17 cellular contexts compared by ENCODE assay signal in the genomic region with DNA sequence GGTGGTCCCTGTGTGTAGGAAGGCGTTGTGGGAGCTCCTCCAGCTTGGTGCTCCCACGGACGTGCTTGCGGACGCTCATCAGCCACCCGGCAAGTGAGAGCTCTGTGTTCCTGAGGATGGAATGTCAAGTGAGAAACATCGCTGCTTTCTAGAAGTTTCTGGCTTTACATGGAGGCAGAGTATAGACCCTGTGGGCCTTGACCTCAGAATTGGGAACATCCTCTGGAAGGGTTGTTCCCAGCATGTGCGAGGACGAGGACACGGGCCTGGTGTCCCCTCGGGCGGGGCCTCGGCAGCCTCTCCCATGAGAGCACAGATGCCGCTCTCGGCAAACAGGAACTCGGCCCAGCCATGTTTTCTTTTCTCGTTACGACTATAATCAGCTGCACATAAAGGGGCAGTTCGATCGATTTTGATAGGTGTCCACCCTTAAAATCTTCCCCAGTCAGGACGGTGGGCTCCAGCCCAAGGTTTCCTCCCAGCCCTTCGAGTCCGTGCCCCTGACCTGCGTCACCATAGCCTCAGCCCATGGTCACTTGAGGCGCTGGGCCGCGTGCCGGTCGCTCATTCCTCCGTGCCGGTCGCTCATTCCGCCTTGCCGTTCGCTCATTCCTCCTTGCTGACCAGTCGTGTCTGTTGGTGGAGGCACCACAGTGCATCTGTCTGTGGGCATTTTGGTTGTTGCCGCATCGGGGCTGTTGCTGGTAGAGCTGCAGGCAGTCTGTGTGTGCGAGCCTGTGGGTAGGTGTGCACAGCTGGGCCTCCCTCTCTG.
DNase-seq lines count a peak whose midpoint lies in the region; ATAC-seq and TF ChIP-seq lines count a peak whose summit lies in the region.
"Had no signal": no experiment of that assay in that cellular context is flagged by ENCODE, and none has a peak within 500 bp of the region (broad histone marks: within the 10 kb centered on the region; RNA-seq: fewer than 3 reads in every experiment).

No MANE protein-coding gene starts in this region.

- no peak overlapping the region for H3K4me2 ChIP-seq in H9 (ENCODE audit: insufficient read depth, insufficient read length, low read length)

- H3K79me2 ChIP-seq in H9 (ENCODE audit: insufficient read depth, low read length), result no peaks in the 10 kb centered on the region

- H2BK120ac ChIP-seq in H9 (ENCODE audit: low read depth, low read length, poor library complexity, severe bottlenecking), result no peak overlapping the region

- H2BK15ac ChIP-seq in H9 (ENCODE audit: low read depth, low read length), result no peak overlapping the region

- H3K4me3 ChIP-seq in adipocyte (ENCODE audit: low read length), result peak overlapping the region; percentile 38
- no peak overlapping the region for H3K4me3 ChIP-seq in skeletal muscle tissue (ENCODE audit: low read length in 3 of 3)
- H3K4me3 ChIP-seq: heart right ventricle, MG63 had no signal

- H3K79me1 ChIP-seq in H9 (ENCODE audit: insufficient read depth, low read depth, low read length, poor library complexity, severe bottlenecking), result no peaks in the 10 kb centered on the region

- no peak overlapping the region for H3K14ac ChIP-seq in H9 (ENCODE audit: insufficient read depth, low read length)

- no peaks in the 10 kb centered on the region for H4K20me1 ChIP-seq in H9 (ENCODE audit: control insufficient read depth, insufficient read depth, insufficient read length)

- H3K4me3 Mint-ChIP-seq in H9, result no peak overlapping the region
- H3K4me3 Mint-ChIP-seq in natural killer cell, result no peak overlapping the region
- H3K4me3 Mint-ChIP-seq: stimulated activated effector memory CD8-positive, alpha-beta T cell treated with anti-CD3 and anti-CD28 coated beads, Interleukin-12 subunit alpha, Interleukin-12 subunit beta, amount 100 ng/mL, for 72 hours; T-cell had no signal

- peak overlapping the region in 2 of 3 experiments; percentile 3 to 68; a peak in 3 of 7 replicates for H3K27ac Mint-ChIP-seq in H9
- no peak overlapping the region for H3K27ac Mint-ChIP-seq in natural killer cell
- H3K27ac Mint-ChIP-seq: T-cell had no signal

- no peaks in the 10 kb centered on the region for H3K27me3 Mint-ChIP-seq in H9 (ENCODE audit: low read depth)
- H3K27me3 Mint-ChIP-seq in natural killer cell (ENCODE audit: low read depth in 2 of 2), result no peaks in the 10 kb centered on the region
- H3K27me3 Mint-ChIP-seq: T-cell had no signal

- H2AFZ ChIP-seq in H9 (ENCODE audit: low read length), result no peak overlapping the region

- H3K4me1 Mint-ChIP-seq in H9 (peaks cover 0 to 3% of the 10 kb centered on the region in 2 experiments; a peak in 1 of 4 replicates), natural killer cell (peaks cover 0 to 4% of the 10 kb centered on the region in 2 donors)
- H3K4me1 Mint-ChIP-seq: stimulated activated effector memory CD8-positive, alpha-beta T cell treated with anti-CD3 and anti-CD28 coated beads, Interleukin-12 subunit alpha, Interleukin-12 subunit beta, amount 100 ng/mL, for 72 hours had no signal

- H2BK5ac ChIP-seq in H9 (ENCODE audit: insufficient read length, low read length), result no peak overlapping the region

- H4K8ac ChIP-seq in H9 (replicated peaks; ENCODE audit: insufficient read length, low read depth, low read length), result no peak overlapping the region

- H3K9ac ChIP-seq in H9 (ENCODE audit: extremely low read depth, insufficient read length, low read length) (no peak overlapping the region), adipocyte (ENCODE audit: low read length) (peak overlapping the region; percentile 44), skeletal muscle tissue (ENCODE audit: low read depth in 1 of 3, low read length in 3 of 3) (peak overlapping the region in 1 of 3 donors; percentile 33)

- ATAC-seq in left colon (no peak), natural killer cell (no peak), GM19397 (IDR thresholded peaks at IDR 0.05; ENCODE audit: unreplicated experiment) (no peak)
- ATAC-seq: stimulated activated effector memory CD8-positive, alpha-beta T cell treated with anti-CD3 and anti-CD28 coated beads, Interleukin-12 subunit alpha, Interleukin-12 subunit beta, amount 100 ng/mL, for 72 hours; T-cell had no signal

- H3K27me3 ChIP-seq in H9 (ENCODE audit: insufficient read depth, low read length), result no peaks in the 10 kb centered on the region
- no peaks in the 10 kb centered on the region for H3K27me3 ChIP-seq in adipocyte (replicated peaks; ENCODE audit: control insufficient read depth, insufficient read depth, low read length)
- no peaks in the 10 kb centered on the region for H3K27me3 ChIP-seq in skeletal muscle tissue (ENCODE audit: control insufficient read depth in 3 of 3, insufficient read depth in 3 of 3, low read length in 3 of 3)
- H3K27me3 ChIP-seq: heart right ventricle, MG63 had no signal

- H4K5ac ChIP-seq in H9 (ENCODE audit: insufficient read length, low read depth, low read length), result no peak overlapping the region

- no peaks in the 10 kb centered on the region for H3K23me2 ChIP-seq in H9 (ENCODE audit: insufficient read length, low read depth, low read length, poor library complexity, severe bottlenecking)

- H3K4ac ChIP-seq in H9 (ENCODE audit: low read depth, low read length), result no peak overlapping the region

- H3K56ac ChIP-seq in H9 (ENCODE audit: insufficient read length, low read depth, low read length), result no peak overlapping the region

- no CpG with 5 or more reads among the region's 39 CpGs for WGBS in H9 (ENCODE audit: extremely low coverage, insufficient read length, low lambda C conversion rate)

- H3K36me3 Mint-ChIP-seq in H9 (ENCODE audit: insufficient read depth in 1 of 3, low read depth in 3 of 3) (peaks cover 42 to 78% (median 78%) of the 10 kb centered on the region in 3 experiments; a peak in 6 of 7 replicates), natural killer cell (peaks cover 5% of the 10 kb centered on the region)

- TF ChIP-seq CTCF in H9 (conservative IDR thresholded peaks at IDR 0.05), result no peak
- no peak for TF ChIP-seq CTCF in natural killer cell (IDR thresholded peaks at IDR 0.05)

- H3K9me3 Mint-ChIP-seq in H9 (no peaks in the 10 kb centered on the region), natural killer cell (no peaks in the 10 kb centered on the region)
- H3K9me3 Mint-ChIP-seq: stimulated activated effector memory CD8-positive, alpha-beta T cell treated with anti-CD3 and anti-CD28 coated beads, Interleukin-12 subunit alpha, Interleukin-12 subunit beta, amount 100 ng/mL, for 72 hours; T-cell had no signal

- H2BK20ac ChIP-seq in H9 (ENCODE audit: low read depth, low read length, poor library complexity, severe bottlenecking), result no peak overlapping the region

- no peak overlapping the region for H3K27ac ChIP-seq in H9 (ENCODE audit: insufficient read length, low read depth, low read length)
- H3K27ac ChIP-seq in skeletal muscle tissue (ENCODE audit: low read depth, low read length), result peak overlapping the region; percentile 12
- H3K27ac ChIP-seq: C4-2B had no signal

- H2AK5ac ChIP-seq in H9 (ENCODE audit: insufficient read length, low read length), result no peak overlapping the region

- H4K91ac ChIP-seq in H9 (ENCODE audit: insufficient read length, low read depth, low read length), result no peak overlapping the region

- no peak overlapping the region for H3K18ac ChIP-seq in H9 (ENCODE audit: insufficient read length, low read depth, low read length)

- H3K23ac ChIP-seq in H9 (ENCODE audit: insufficient read length, low read depth, low read length), result no peak overlapping the region

- intact Hi-C loops in left colon (cut with DNase I, micrococcal nuclease), result no loop called here
- intact Hi-C loops in natural killer cell (cut with micrococcal nuclease), result no loop called here

- no peaks in the 10 kb centered on the region for H3K9me3 ChIP-seq in H9 (ENCODE audit: control insufficient read depth, low read depth, low read length)
- no peaks in the 10 kb centered on the region for H3K9me3 ChIP-seq in adipocyte (ENCODE audit: control insufficient read depth, low read length)
- H3K9me3 ChIP-seq in skeletal muscle tissue (ENCODE audit: control insufficient read depth in 3 of 3, low read length in 3 of 3), result no peaks in the 10 kb centered on the region
- H3K9me3 ChIP-seq: heart right ventricle, MG63 had no signal

- DNase-seq in H9 (no peak), adipocyte (ENCODE audit: low read depth) (no peak), left colon (peak; percentile 2 to 19), NK-92 (lab: John Stamatoyannopoulos, UW; ENCODE audit: unreplicated experiment) (no peak), natural killer cell (no peak), globus pallidus (ENCODE audit: low spot score) (no peak)
- DNase-seq: erythroblast, NCI-H2029 treated with DMSO at 0.1 percent for 48 hours, NCI-H526 treated with DMSO at 0.1 percent for 48 hours, retina had no signal

- H2BK12ac ChIP-seq in H9 (ENCODE audit: insufficient read length, low read depth, low read length), result no peak overlapping the region

- H3K36me3 ChIP-seq in adipocyte (ENCODE audit: control insufficient read depth, insufficient read depth, low read length, severe bottlenecking), result peaks cover 42% of the 10 kb centered on the region
- peaks cover 41 to 56% (median 53%) of the 10 kb centered on the region in 3 donors for H3K36me3 ChIP-seq in skeletal muscle tissue (ENCODE audit: control insufficient read depth in 3 of 3, insufficient read depth in 3 of 3, low read length in 3 of 3)

- H3T11ph ChIP-seq in H9 (ENCODE audit: low read length), result no peak overlapping the region

- H3K4me1 ChIP-seq in H9 (ENCODE audit: insufficient read depth, low read length) (no peaks in the 10 kb centered on the region), adipocyte (ENCODE audit: control insufficient read depth, insufficient read depth, low read length) (peaks cover 16% of the 10 kb centered on the region), skeletal muscle tissue (ENCODE audit: control insufficient read depth in 3 of 3, insufficient read depth in 3 of 3, low read length in 3 of 3) (peaks cover 0 to 4% (median 3%) of the 10 kb centered on the region in 3 donors)

Comparison
In these comparisons a context has a peak if more than half of its experiments do, and no peak if none do; other contexts are left out.
1. DNase-seq: peak in left colon (2 of 2); none in H9 (single experiment), adipocyte (single experiment), NK-92 (single experiment), natural killer cell (single experiment) and globus pallidus (single experiment).
2. H3K27ac Mint-ChIP-seq: peak in H9 (2 of 3); none in natural killer cell (0 of 2).